In the genomic region with DNA sequence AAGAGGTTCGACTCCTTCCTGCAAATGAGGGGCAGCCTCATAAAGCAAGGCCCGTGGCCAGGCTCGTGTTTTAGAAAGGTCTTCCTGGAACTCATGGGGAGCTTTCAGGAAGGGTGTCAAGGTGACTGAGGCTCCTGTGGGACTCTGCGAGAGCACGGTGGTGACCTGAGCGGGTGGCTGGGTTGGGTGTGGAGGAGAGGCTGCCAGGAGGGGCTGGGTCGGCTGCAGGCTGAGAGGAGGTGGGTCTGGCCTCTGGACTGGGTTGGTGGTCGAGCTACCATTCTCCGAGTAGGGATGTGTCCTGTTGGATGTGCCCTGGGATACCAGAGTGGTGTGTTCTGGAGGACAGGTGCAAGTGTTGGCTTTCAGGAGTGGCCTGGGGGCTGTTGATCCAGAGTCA, we compare ENCODE assay signal across 19 cellular contexts.
DNase-seq lines count a peak whose midpoint lies in the region; ATAC-seq and TF ChIP-seq lines count a peak whose summit lies in the region.
"Had no signal": no experiment of that assay in that cellular context is flagged by ENCODE, and none has a peak within 500 bp of the region (broad histone marks: within the 10 kb centered on the region; RNA-seq: fewer than 3 reads in every experiment).

No MANE protein-coding gene starts in this region.

- H3K27me3 ChIP-seq in A673 (replicated peaks; ENCODE audit: insufficient read depth, low read depth, low read length, poor library complexity), result no peaks in the 10 kb centered on the region
- H3K27me3 ChIP-seq in CD4-positive, alpha-beta T cell (ENCODE audit: control insufficient read depth, insufficient read depth, low read length), result no peaks in the 10 kb centered on the region
- H3K27me3 ChIP-seq: gastroesophageal sphincter had no signal

- H3K4me1 ChIP-seq in A673 (ENCODE audit: insufficient read depth, low read length, poor library complexity, severe bottlenecking), result peaks cover 4% of the 10 kb centered on the region

- TF ChIP-seq CTCF in A673 (conservative IDR thresholded peaks at IDR 0.05; ENCODE audit: low read depth, low read length), result no peak
- TF ChIP-seq CTCF in CD4-positive, alpha-beta T cell (IDR thresholded peaks at IDR 0.05), result no peak

- no peak for DNase-seq in A673 (ENCODE audit: low spot score)
- peak in 1 of 10 experiments; percentile 29 for DNase-seq in CD4-positive, alpha-beta T cell
- peak in 1 of 10 donors; percentile 45 for DNase-seq in naive thymus-derived CD8-positive, alpha-beta T cell
- no peak for DNase-seq in mesenteric fat pad (ENCODE audit: low spot score)
- DNase-seq in iPS-NIHi11 (ENCODE audit: low spot score), result no peak
- no peak for DNase-seq in occipital lobe (lab: John Stamatoyannopoulos, UW)
- DNase-seq in G401 (ENCODE audit: low spot score), result no peak
- DNase-seq: Kasumi-1; NCI-H1092; NCI-H2081 treated with DMSO at 0.1 percent for 48 hours; NCI-H524; right cardiac atrium; stimulated activated naive CD8-positive, alpha-beta T cell treated with anti-CD3 and anti-CD28 coated beads, Interleukin-15, Interleukin-2, amounts not matched to agents 100 U/mL and 50 U/mL, for 24 hours had no signal

- H3K36me3 Mint-ChIP-seq in CD4-positive, alpha-beta T cell (ENCODE audit: low read depth), result peaks cover 95% of the 10 kb centered on the region
- H3K36me3 Mint-ChIP-seq in activated T-helper 17 cell treated with anti-CD3 and anti-CD28 coated beads, Interleukin-2, amount 50 U/mL, for 72 hours (ENCODE audit: low read depth), result peaks cover 76% of the 10 kb centered on the region
- peaks cover 6 to 92% (median 11%) of the 10 kb centered on the region in 3 donors for H3K36me3 Mint-ChIP-seq in naive thymus-derived CD8-positive, alpha-beta T cell

- H3K9me3 ChIP-seq in A673 (ENCODE audit: low read depth, low read length, poor library complexity, severe bottlenecking), result no peaks in the 10 kb centered on the region
- H3K9me3 ChIP-seq in CD4-positive, alpha-beta T cell (ENCODE audit: control insufficient read depth, low read length), result no peaks in the 10 kb centered on the region
- H3K9me3 ChIP-seq: gastroesophageal sphincter had no signal

- BruUV-seq in A673 (replicated peaks; lab: Mats Ljungman, UMichigan), result no TSS peak

- CTCF ChIA-PET in A673 (lab: Charles Lee), result no interaction called here
- CTCF ChIA-PET in CD4-positive, alpha-beta T cell (lab: Charles Lee), result interaction anchor here (0.6 kb wide), 1 partner anchor 36 kb away, joined by 3 read pairs; no protein-coding TSS in a partner anchor

- peaks cover 32% of the 10 kb centered on the region for H3K4me1 Mint-ChIP-seq in CD4-positive, alpha-beta T cell (ENCODE audit: low read depth)
- peaks cover 23% of the 10 kb centered on the region for H3K4me1 Mint-ChIP-seq in activated T-helper 17 cell treated with anti-CD3 and anti-CD28 coated beads, Interleukin-2, amount 50 U/mL, for 72 hours
- H3K4me1 Mint-ChIP-seq in naive thymus-derived CD8-positive, alpha-beta T cell, result peaks cover 23 to 47% (median 36%) of the 10 kb centered on the region in 4 donors

- in situ Hi-C loops in G401 (cut with HindIII; ENCODE audit: low sequenced_read_pairs), result no loop called here

- H3K27ac ChIP-seq in A673 (ENCODE audit: low read depth, low read length, poor library complexity, severe bottlenecking), result peak overlapping the region; percentile 23
- H3K27ac ChIP-seq in CD4-positive, alpha-beta T cell (ENCODE audit: low read depth, low read length), result peak overlapping the region; percentile 18
- H3K27ac ChIP-seq: gastroesophageal sphincter, SK-N-MC had no signal

- POLR2A ChIA-PET in A673 (lab: Charles Lee; ENCODE audit: low non-redundant PET), result no interaction called here
- POLR2A ChIA-PET in CD4-positive, alpha-beta T cell (lab: Charles Lee), result no interaction called here
- POLR2A ChIA-PET in naive thymus-derived CD8-positive, alpha-beta T cell (lab: Charles Lee), result interaction anchor here (1.2 to 2.1 kb wide), 4 partner anchors 16 to 38 kb away, joined by 3 to 6 read pairs (median 4); no protein-coding TSS in a partner anchor

- no peak overlapping the region for H3K4me3 ChIP-seq in A673 (ENCODE audit: low read depth, low read length, poor library complexity, severe bottlenecking)
- H3K4me3 ChIP-seq: gastroesophageal sphincter, SK-N-MC had no signal

- intact Hi-C loops in A673 (cut with micrococcal nuclease; ENCODE audit: unreplicated experiment), result no loop called here
- intact Hi-C loops in CD4-positive, alpha-beta T cell (cut with DNase I, micrococcal nuclease), result loop anchor here (5.0 to 10.0 kb wide), 4 partner anchors 156 to 678 kb away; no protein-coding TSS in a partner anchor

- no peaks in the 10 kb centered on the region for H3K27me3 Mint-ChIP-seq in CD4-positive, alpha-beta T cell
- no peaks in the 10 kb centered on the region for H3K27me3 Mint-ChIP-seq in activated T-helper 17 cell treated with anti-CD3 and anti-CD28 coated beads, Interleukin-2, amount 50 U/mL, for 72 hours
- H3K27me3 Mint-ChIP-seq in naive thymus-derived CD8-positive, alpha-beta T cell, result no peaks in the 10 kb centered on the region
- H3K27me3 Mint-ChIP-seq: type B pancreatic cell had no signal

- peak overlapping the region; percentile 69 for H3K27ac Mint-ChIP-seq in CD4-positive, alpha-beta T cell
- peak overlapping the region; percentile 66 for H3K27ac Mint-ChIP-seq in activated T-helper 17 cell treated with anti-CD3 and anti-CD28 coated beads, Interleukin-2, amount 50 U/mL, for 72 hours
- H3K27ac Mint-ChIP-seq in naive thymus-derived CD8-positive, alpha-beta T cell, result peak overlapping the region in 9 of 10 donors; percentile 28 to 94 (median 81)
- H3K27ac Mint-ChIP-seq: type B pancreatic cell had no signal

- no peak for ATAC-seq in CD4-positive, alpha-beta T cell (ENCODE audit: poor library complexity)
- ATAC-seq in activated T-helper 17 cell treated with anti-CD3 and anti-CD28 coated beads, Interleukin-2, amount 50 U/mL, for 72 hours (replicated peaks), result no peak
- no peak for ATAC-seq in naive thymus-derived CD8-positive, alpha-beta T cell
- ATAC-seq: esophagus mucosa; gastroesophageal sphincter; left lobe of liver; right cardiac atrium; stimulated activated naive CD8-positive, alpha-beta T cell treated with anti-CD3 and anti-CD28 coated beads, Interleukin-15, Interleukin-2, amounts not matched to agents 100 U/mL and 50 U/mL, for 24 hours had no signal

- H3K9me3 Mint-ChIP-seq in CD4-positive, alpha-beta T cell, result no peaks in the 10 kb centered on the region
- H3K9me3 Mint-ChIP-seq in activated T-helper 17 cell treated with anti-CD3 and anti-CD28 coated beads, Interleukin-2, amount 50 U/mL, for 72 hours, result no peaks in the 10 kb centered on the region
- H3K9me3 Mint-ChIP-seq in naive thymus-derived CD8-positive, alpha-beta T cell, result no peaks in the 10 kb centered on the region
- H3K9me3 Mint-ChIP-seq: type B pancreatic cell had no signal

- no peak overlapping the region for H3K4me3 Mint-ChIP-seq in CD4-positive, alpha-beta T cell
- H3K4me3 Mint-ChIP-seq in activated T-helper 17 cell treated with anti-CD3 and anti-CD28 coated beads, Interleukin-2, amount 50 U/mL, for 72 hours, result no peak overlapping the region
- no peak overlapping the region for H3K4me3 Mint-ChIP-seq in naive thymus-derived CD8-positive, alpha-beta T cell
- H3K4me3 Mint-ChIP-seq: type B pancreatic cell had no signal

- peaks cover 32% of the 10 kb centered on the region for H3K36me3 ChIP-seq in A673 (ENCODE audit: insufficient read depth, low read length, poor library complexity, severe bottlenecking)
